30 cellular contexts compared by ENCODE assay signal in the genomic region with DNA sequence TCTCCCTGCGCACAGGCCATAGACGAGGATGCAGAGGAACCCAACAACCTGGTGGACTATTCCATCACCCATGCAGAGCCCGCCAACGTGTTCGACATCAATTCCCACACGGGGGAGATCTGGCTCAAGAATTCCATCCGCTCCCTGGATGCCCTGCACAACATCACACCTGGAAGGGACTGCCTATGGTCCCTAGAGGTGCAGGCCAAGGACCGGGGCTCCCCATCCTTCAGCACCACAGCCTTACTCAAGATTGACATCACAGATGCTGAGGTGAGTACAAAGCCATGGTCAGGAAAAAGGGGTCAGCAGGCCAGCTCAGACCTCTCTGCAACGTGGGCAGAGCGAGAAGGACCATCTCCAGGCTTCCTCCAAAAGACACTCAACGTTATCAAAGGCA. TPM values are rescaled to one million over a fixed set of nuclear protein-coding genes. Genes with fewer than 3 reads are reported as not detected.
DNase-seq lines count a peak whose midpoint lies in the region; ATAC-seq and TF ChIP-seq lines count a peak whose summit lies in the region.
"Had no signal": no experiment of that assay in that cellular context is flagged by ENCODE, and none has a peak within 500 bp of the region (broad histone marks: within the 10 kb centered on the region; RNA-seq: fewer than 3 reads in every experiment).

No MANE protein-coding gene starts in this region.

- no peak overlapping the region for H2BK12ac ChIP-seq in trophoblast cell (ENCODE audit: low read length)

- H2BK120ac ChIP-seq in trophoblast cell (ENCODE audit: insufficient read depth, low read length, poor library complexity) = no peak overlapping the region

- H3K4me1 ChIP-seq in neural progenitor cell = no peaks in the 10 kb centered on the region
- no peaks in the 10 kb centered on the region for H3K4me1 ChIP-seq in trophoblast cell (ENCODE audit: control insufficient read depth in 1 of 2, insufficient read depth in 2 of 2, low read length in 2 of 2)
- no peaks in the 10 kb centered on the region for H3K4me1 ChIP-seq in PC-9 (replicated peaks; ENCODE audit: insufficient read depth)
- H3K4me1 ChIP-seq: BE2C, BLaER1 had no signal

- no peak overlapping the region for H2BK5ac ChIP-seq in trophoblast cell (ENCODE audit: low read depth, low read length, poor library complexity)

- no peak overlapping the region for H3K14ac ChIP-seq in trophoblast cell (ENCODE audit: low read length)

- H4K8ac ChIP-seq in trophoblast cell (ENCODE audit: low read depth, low read length) = no peak overlapping the region

- H4K91ac ChIP-seq in trophoblast cell (ENCODE audit: low read depth, low read length) = no peak overlapping the region

- H2AK5ac ChIP-seq in trophoblast cell (ENCODE audit: low read length) = no peak overlapping the region

- H3K79me1 ChIP-seq in trophoblast cell (ENCODE audit: low read length) = no peaks in the 10 kb centered on the region

- POLR2A ChIA-PET in PC-9 (lab: Charles Lee; ENCODE audit: unreplicated experiment) = no interaction called here

- no peaks in the 10 kb centered on the region for H3K36me3 Mint-ChIP-seq in natural killer cell treated with Interleukin-12 subunit alpha and Interleukin-12 subunit beta and Interleukin-15 and Interleukin-18, amount 100 ng/mL, for 72 hours
- no peaks in the 10 kb centered on the region for H3K36me3 Mint-ChIP-seq in natural killer cell
- no peaks in the 10 kb centered on the region for H3K36me3 Mint-ChIP-seq in neural progenitor cell
- H3K36me3 Mint-ChIP-seq: CD14-positive monocyte; CD4-positive, alpha-beta memory T cell; CD4-positive, CD25-positive, alpha-beta regulatory T cell; CD8-positive, alpha-beta memory T cell had no signal

- no CpG with 5 or more reads among the region's 11 CpGs for WGBS in trophoblast cell (ENCODE audit: extremely low coverage, insufficient coverage, insufficient read length)

- H3F3A ChIP-seq in neural progenitor cell (ENCODE audit: low read depth) = no peaks in the 10 kb centered on the region
- no peaks in the 10 kb centered on the region for H3F3A ChIP-seq in PC-9 (ENCODE audit: insufficient read depth, low read depth)

- intact Hi-C loops in natural killer cell (cut with micrococcal nuclease) (no loop called here), PC-9 (cut with micrococcal nuclease; ENCODE audit: unreplicated experiment) (no loop called here)

- CTCF ChIA-PET in PC-9 (lab: Charles Lee) = no interaction called here

- H3K27ac ChIP-seq in neural progenitor cell (no peak overlapping the region), trophoblast cell (ENCODE audit: low read depth, low read length) (no peak overlapping the region), PC-9 (no peak overlapping the region)
- H3K27ac ChIP-seq: 22Rv1, BLaER1 had no signal

- H3K4me1 Mint-ChIP-seq in natural killer cell treated with Interleukin-12 subunit alpha and Interleukin-12 subunit beta and Interleukin-15 and Interleukin-18, amount 100 ng/mL, for 72 hours (ENCODE audit: low read depth in 2 of 2) = peaks cover 5 to 6% of the 10 kb centered on the region in 2 donors
- peaks cover 0 to 7% of the 10 kb centered on the region in 2 donors for H3K4me1 Mint-ChIP-seq in natural killer cell
- no peaks in the 10 kb centered on the region for H3K4me1 Mint-ChIP-seq in neural progenitor cell
- H3K4me1 Mint-ChIP-seq: CD14-positive monocyte had no signal

- H3K27me3 Mint-ChIP-seq in natural killer cell treated with Interleukin-12 subunit alpha and Interleukin-12 subunit beta and Interleukin-15 and Interleukin-18, amount 100 ng/mL, for 72 hours = no peaks in the 10 kb centered on the region
- H3K27me3 Mint-ChIP-seq in natural killer cell (ENCODE audit: low read depth in 2 of 2) (no peaks in the 10 kb centered on the region), neural progenitor cell (ENCODE audit: insufficient read depth, low read depth) (peaks cover 9% of the 10 kb centered on the region)
- H3K27me3 Mint-ChIP-seq: CD4-positive, CD25-positive, alpha-beta regulatory T cell had no signal

- H3K9me2 ChIP-seq in PC-9 (ENCODE audit: insufficient read depth) = no peaks in the 10 kb centered on the region

- H2AFZ ChIP-seq in neural progenitor cell (replicated peaks) (no peak overlapping the region), trophoblast cell (ENCODE audit: insufficient read depth, low read length, poor library complexity) (no peak overlapping the region), PC-9 (no peak overlapping the region)

- no peak overlapping the region for H3K27ac Mint-ChIP-seq in natural killer cell treated with Interleukin-12 subunit alpha and Interleukin-12 subunit beta and Interleukin-15 and Interleukin-18, amount 100 ng/mL, for 72 hours
- no peak overlapping the region for H3K27ac Mint-ChIP-seq in natural killer cell
- H3K27ac Mint-ChIP-seq in neural progenitor cell = peak overlapping the region; percentile 12
- H3K27ac Mint-ChIP-seq: CD14-positive monocyte; CD4-positive, alpha-beta memory T cell; CD4-positive, CD25-positive, alpha-beta regulatory T cell had no signal

- H3K79me2 ChIP-seq in neural progenitor cell (ENCODE audit: low read depth) (no peaks in the 10 kb centered on the region), trophoblast cell (ENCODE audit: control insufficient read depth, insufficient read depth, low read length, poor library complexity) (no peaks in the 10 kb centered on the region), PC-9 (ENCODE audit: low read depth) (no peaks in the 10 kb centered on the region)

- DNase-seq in activated CD8-positive, alpha-beta memory T cell treated with anti-CD3 and anti-CD28 coated beads for 24 hours = peak; percentile 32
- DNase-seq in activated CD8-positive, alpha-beta memory T cell treated with anti-CD3 and anti-CD28 coated beads, Interleukin-2, amount 50 U/mL, for 4 hours = no peak
- peak; percentile 37 for DNase-seq in natural killer cell treated with Interleukin-12 subunit alpha and Interleukin-12 subunit beta and Interleukin-15 and Interleukin-18, amount 100 ng/mL, for 72 hours (ENCODE audit: low spot score)
- DNase-seq in natural killer cell (no peak), neural progenitor cell (ENCODE audit: low spot score) (no peak), trophoblast cell (no peak), PC-9 (no peak)
- no peak for DNase-seq in effector CD8-positive, alpha-beta T cell (lab: John Stamatoyannopoulos, UW)
- DNase-seq: ACHN; BE2C; C1 segment of cervical spinal cord; CD4-positive, alpha-beta memory T cell; CD4-positive, CD25-positive, alpha-beta regulatory T cell; CD8-positive, alpha-beta memory T cell; COR-L47; DMS 273 treated with DMSO at 0.1 percent for 48 hours; DMS153; DMS53; DMS79; DND-41; EL; GDM1 had no signal

- ATAC-seq in natural killer cell treated with Interleukin-12 subunit alpha and Interleukin-12 subunit beta and Interleukin-15 and Interleukin-18, amount 100 ng/mL, for 72 hours = no peak
- ATAC-seq in natural killer cell = no peak
- ATAC-seq: GM12878 had no signal

- H3K9ac ChIP-seq in neural progenitor cell (no peak overlapping the region), trophoblast cell (ENCODE audit: low read length) (no peak overlapping the region)
- H3K9ac ChIP-seq: BLaER1 had no signal

- no peaks in the 10 kb centered on the region for H3K27me3 ChIP-seq in neural progenitor cell
- H3K27me3 ChIP-seq in trophoblast cell (ENCODE audit: insufficient read depth, low read length) = no peaks in the 10 kb centered on the region
- H3K27me3 ChIP-seq in PC-9 (ENCODE audit: insufficient read depth, low read depth) = peaks cover 96% of the 10 kb centered on the region
- H3K27me3 ChIP-seq: BE2C, BLaER1 had no signal

- no peak overlapping the region for H3K18ac ChIP-seq in trophoblast cell (ENCODE audit: low read length)

- H4K20me1 ChIP-seq in neural progenitor cell (ENCODE audit: low read depth) (no peaks in the 10 kb centered on the region), PC-9 (ENCODE audit: insufficient read depth) (0 out of 2 replicates have a peak, but pooled peaks cover 3% of the 10 kb centered on the region)
- H4K20me1 ChIP-seq: BLaER1 had no signal

- no peaks in the 10 kb centered on the region for H3K36me3 ChIP-seq in neural progenitor cell
- H3K36me3 ChIP-seq in trophoblast cell (ENCODE audit: control insufficient read depth in 1 of 2, insufficient read depth in 2 of 2, low read length in 2 of 2) = no peaks in the 10 kb centered on the region
- H3K36me3 ChIP-seq in PC-9 (ENCODE audit: low read depth) = no peaks in the 10 kb centered on the region
- H3K36me3 ChIP-seq: BE2C, BLaER1 had no signal

- no peak overlapping the region for H3K4me3 Mint-ChIP-seq in natural killer cell treated with Interleukin-12 subunit alpha and Interleukin-12 subunit beta and Interleukin-15 and Interleukin-18, amount 100 ng/mL, for 72 hours
- H3K4me3 Mint-ChIP-seq in natural killer cell (no peak overlapping the region), neural progenitor cell (no peak overlapping the region)
- H3K4me3 Mint-ChIP-seq: CD14-positive monocyte; CD4-positive, alpha-beta memory T cell; CD4-positive, CD25-positive, alpha-beta regulatory T cell; CD8-positive, alpha-beta memory T cell had no signal

- no peak overlapping the region for H3K4me3 ChIP-seq in neural progenitor cell
- no peak overlapping the region for H3K4me3 ChIP-seq in trophoblast cell (ENCODE audit: low read depth, low read length)
- H3K4me3 ChIP-seq in PC-9 = no peak overlapping the region
- H3K4me3 ChIP-seq: BLaER1, GM12878 had no signal

- TF ChIP-seq CTCF in natural killer cell (IDR thresholded peaks at IDR 0.05) = no peak
- TF ChIP-seq CTCF in neural progenitor cell (IDR thresholded peaks at IDR 0.05) = no peak
- TF ChIP-seq CTCF in PC-9 (conservative IDR thresholded peaks at IDR 0.05) = no peak

- H4K12ac ChIP-seq in trophoblast cell (ENCODE audit: low read depth, low read length) = no peak overlapping the region

- H3K9me3 Mint-ChIP-seq in natural killer cell treated with Interleukin-12 subunit alpha and Interleukin-12 subunit beta and Interleukin-15 and Interleukin-18, amount 100 ng/mL, for 72 hours = no peaks in the 10 kb centered on the region
- H3K9me3 Mint-ChIP-seq in natural killer cell (no peaks in the 10 kb centered on the region), neural progenitor cell (no peaks in the 10 kb centered on the region)
- H3K9me3 Mint-ChIP-seq: CD4-positive, CD25-positive, alpha-beta regulatory T cell; CD8-positive, alpha-beta memory T cell had no signal

- peak overlapping the region; percentile 17 for H3K23ac ChIP-seq in trophoblast cell (ENCODE audit: low read length)

- H3K9me3 ChIP-seq in neural progenitor cell (ENCODE audit: low read depth) = no peaks in the 10 kb centered on the region
- H3K9me3 ChIP-seq in trophoblast cell (ENCODE audit: insufficient read depth, low read depth, low read length) = peaks cover 2% of the 10 kb centered on the region
- no peaks in the 10 kb centered on the region for H3K9me3 ChIP-seq in PC-9 (ENCODE audit: insufficient read depth, low read depth)
- H3K9me3 ChIP-seq: BE2C, BLaER1 had no signal

- H3K4ac ChIP-seq in trophoblast cell (ENCODE audit: low read depth, low read length) = no peak overlapping the region

- no TSS peak for BruUV-seq in PC-9 (replicated peaks; lab: Mats Ljungman, UMichigan)

- H3K4me2 ChIP-seq in neural progenitor cell (no peak overlapping the region), trophoblast cell (ENCODE audit: low read length) (no peak overlapping the region), PC-9 (no peak overlapping the region)
- H3K4me2 ChIP-seq: BLaER1 had no signal

RNA-seq across cellular contexts. Expression of gene LRIT2, which starts 12.3 kb away (rescaled TPM):
- total RNA-seq in natural killer cell treated with Interleukin-12 subunit alpha and Interleukin-12 subunit beta and Interleukin-15 and Interleukin-18, amount 100 ng/mL, for 72 hours = not detected
- total RNA-seq in natural killer cell (not detected), neural progenitor cell (ENCODE audit: low replicate concordance) (not detected in 2 replicates), PC-9 (2021) (not detected in 2 replicates)
- polyA plus RNA-seq in trophoblast cell (2013) = not detected in 2 replicates
- total RNA-seq: A673; CD4-positive, alpha-beta memory T cell; CD4-positive, CD25-positive, alpha-beta regulatory T cell; CD8-positive, alpha-beta memory T cell; Daoy; G401; GM12878 had no signal
- polyA plus RNA-seq: AG04450; CD14-positive monocyte; CD4-positive, alpha-beta memory T cell; CD4-positive, CD25-positive, alpha-beta regulatory T cell; CD8-positive, alpha-beta memory T cell; GM12878 had no signal

RNA-seq across cellular contexts. Expression of gene CDHR1, which starts 18.7 kb away (rescaled TPM):
- total RNA-seq in natural killer cell treated with Interleukin-12 subunit alpha and Interleukin-12 subunit beta and Interleukin-15 and Interleukin-18, amount 100 ng/mL, for 72 hours = 10 to 100 TPM in 1 of 2 donors, 1 to 10 TPM in 1; 3.3 to 10.2 TPM
- total RNA-seq in natural killer cell = 1 to 10 TPM; 4.0 to 9.5 (median 6.5) TPM
- 1.4 and 2.7 TPM in 2 replicates for total RNA-seq in neural progenitor cell (ENCODE audit: low replicate concordance)
- polyA plus RNA-seq in trophoblast cell (2013) = 0.06 and 0.08 TPM in 2 replicates
- total RNA-seq in PC-9 (2021) = not detected in 2 replicates
- total RNA-seq: A673, Daoy, G401 had no signal
- polyA plus RNA-seq: AG04450; CD14-positive monocyte; CD4-positive, alpha-beta memory T cell had no signal

RNA-seq across cellular contexts. Expression of gene LRIT1, which starts 28.3 kb away (rescaled TPM):
- not detected for total RNA-seq in natural killer cell treated with Interleukin-12 subunit alpha and Interleukin-12 subunit beta and Interleukin-15 and Interleukin-18, amount 100 ng/mL, for 72 hours
- not detected for total RNA-seq in natural killer cell
- total RNA-seq in neural progenitor cell (ENCODE audit: low replicate concordance) = not detected in 2 replicates
- polyA plus RNA-seq in trophoblast cell (2013) = not detected in 2 replicates
- total RNA-seq in PC-9 (2021) = not detected in 2 replicates
- total RNA-seq: A673; CD4-positive, alpha-beta memory T cell; CD4-positive, CD25-positive, alpha-beta regulatory T cell; CD8-positive, alpha-beta memory T cell; Daoy; G401; GM12878 had no signal
- polyA plus RNA-seq: AG04450; CD14-positive monocyte; CD4-positive, alpha-beta memory T cell; CD4-positive, CD25-positive, alpha-beta regulatory T cell; CD8-positive, alpha-beta memory T cell; GM12878 had no signal

RNA-seq across cellular contexts. Expression of gene RGR, which starts 31.8 kb away (rescaled TPM):
- not detected for total RNA-seq in natural killer cell treated with Interleukin-12 subunit alpha and Interleukin-12 subunit beta and Interleukin-15 and Interleukin-18, amount 100 ng/mL, for 72 hours
- total RNA-seq in natural killer cell (not detected), neural progenitor cell (ENCODE audit: low replicate concordance) (0.71 and 1.9 TPM in 2 replicates), PC-9 (2021) (not detected in 2 replicates)
- not detected in 2 replicates for polyA plus RNA-seq in trophoblast cell (2013)
- total RNA-seq: A673; CD4-positive, alpha-beta memory T cell; CD4-positive, CD25-positive, alpha-beta regulatory T cell; CD8-positive, alpha-beta memory T cell; Daoy; G401; GM12878 had no signal
- polyA plus RNA-seq: AG04450; CD14-positive monocyte; CD4-positive, alpha-beta memory T cell; CD4-positive, CD25-positive, alpha-beta regulatory T cell; CD8-positive, alpha-beta memory T cell; GM12878 had no signal

RNA-seq across cellular contexts. Expression of gene GPR15LG, which starts 39.5 kb away (rescaled TPM):
- not detected for total RNA-seq in natural killer cell treated with Interleukin-12 subunit alpha and Interleukin-12 subunit beta and Interleukin-15 and Interleukin-18, amount 100 ng/mL, for 72 hours
- not detected for total RNA-seq in natural killer cell
- not detected in 2 replicates for total RNA-seq in neural progenitor cell (ENCODE audit: low replicate concordance)
- not detected in 2 replicates for polyA plus RNA-seq in trophoblast cell (2013)
- not detected in 2 replicates for total RNA-seq in PC-9 (2021)
- total RNA-seq: A673; CD4-positive, alpha-beta memory T cell; CD4-positive, CD25-positive, alpha-beta regulatory T cell; CD8-positive, alpha-beta memory T cell; Daoy; G401 had no signal
- polyA plus RNA-seq: AG04450; CD14-positive monocyte; CD4-positive, alpha-beta memory T cell; CD4-positive, CD25-positive, alpha-beta regulatory T cell; CD8-positive, alpha-beta memory T cell had no signal

Comparison
In these comparisons a context has a peak if more than half of its experiments do, and no peak if none do; other contexts are left out.
1. DNase-seq: peak in activated CD8-positive, alpha-beta memory T cell treated with anti-CD3 and anti-CD28 coated beads for 24 hours (single experiment) and natural killer cell treated with Interleukin-12 subunit alpha and Interleukin-12 subunit beta and Interleukin-15 and Interleukin-18, amount 100 ng/mL, for 72 hours (single experiment); none in activated CD8-positive, alpha-beta memory T cell treated with anti-CD3 and anti-CD28 coated beads, Interleukin-2, amount 50 U/mL, for 4 hours (single experiment), natural killer cell (single experiment), neural progenitor cell (single experiment), trophoblast cell (0 of 2), effector CD8-positive, alpha-beta T cell (single experiment) and PC-9 (0 of 2).